In genomic region chrX:110001702-110002299, GRCh38 we compare ENCODE assay signal across 8 cellular contexts. TPM values are rescaled to one million over a fixed set of nuclear protein-coding genes. Genes with fewer than 3 reads are reported as not detected.
A peak's percentile ranks its signal among the peaks of the same experiment; 100 is the strongest.
DNase-seq lines count a peak whose midpoint lies in the region; ATAC-seq and TF ChIP-seq lines count a peak whose summit lies in the region.

No MANE protein-coding gene starts in this region.

- H3K27me3 ChIP-seq in left ventricle myocardium inferior (ENCODE audit: low read depth) = no peaks in the 10 kb centered on the region

- DNase-seq in left ventricle myocardium inferior = no peak
- no peak for DNase-seq in left ventricle myocardium superior
- peak; percentile 21 for DNase-seq in left kidney (ENCODE audit: low read depth, low spot score)
- DNase-seq in iPS-NIHi11 (ENCODE audit: low spot score) = no peak
- DNase-seq in mucosa of descending colon = no peak

- no peaks in the 10 kb centered on the region for H3K36me3 Mint-ChIP-seq in activated T-helper 17 cell treated with anti-CD3 and anti-CD28 coated beads, Interleukin-2, amount 50 U/mL, for 72 hours (ENCODE audit: low read depth)

- H3K4me3 ChIP-seq in left ventricle myocardium inferior (peak overlapping the region; percentile 74), urinary bladder (ENCODE audit: low read depth, low read length) (peak overlapping the region; percentile 72), mucosa of descending colon (no peak overlapping the region)

- peaks cover 10% of the 10 kb centered on the region for H3K4me1 Mint-ChIP-seq in activated T-helper 17 cell treated with anti-CD3 and anti-CD28 coated beads, Interleukin-2, amount 50 U/mL, for 72 hours

- H3K4me1 ChIP-seq in left ventricle myocardium inferior = peaks cover 34% of the 10 kb centered on the region
- no peaks in the 10 kb centered on the region for H3K4me1 ChIP-seq in urinary bladder (ENCODE audit: insufficient read depth)
- H3K4me1 ChIP-seq in mucosa of descending colon (ENCODE audit: low read depth) = no peaks in the 10 kb centered on the region

- intact Hi-C loops in left ventricle myocardium inferior (cut with micrococcal nuclease) (no loop called here), left ventricle myocardium superior (cut with micrococcal nuclease) (no loop called here), mucosa of descending colon (cut with DNase I, micrococcal nuclease) (no loop called here)

- H3K27ac ChIP-seq in left ventricle myocardium inferior (replicated peaks) = peak overlapping the region; percentile 94
- H3K27ac ChIP-seq in urinary bladder (ENCODE audit: low read depth) = no peak overlapping the region

- ATAC-seq in left ventricle myocardium superior (no peak), GM18517 (IDR thresholded peaks at IDR 0.05; ENCODE audit: unreplicated experiment) (no peak), mucosa of descending colon (no peak)
- no peak for ATAC-seq in activated T-helper 17 cell treated with anti-CD3 and anti-CD28 coated beads, Interleukin-2, amount 50 U/mL, for 72 hours (replicated peaks)

- H3K9me3 ChIP-seq in left ventricle myocardium inferior (replicated peaks) (no peaks in the 10 kb centered on the region), mucosa of descending colon (no peaks in the 10 kb centered on the region)

- WGBS in urinary bladder = 10% methylated on average over 13 of the region's 13 CpGs

- no peaks in the 10 kb centered on the region for H3K9me3 Mint-ChIP-seq in activated T-helper 17 cell treated with anti-CD3 and anti-CD28 coated beads, Interleukin-2, amount 50 U/mL, for 72 hours

- TF ChIP-seq CTCF in left ventricle myocardium inferior (IDR thresholded peaks at IDR 0.05; ENCODE audit: borderline replicate concordance) (no peak), mucosa of descending colon (IDR thresholded peaks at IDR 0.05) (no peak)

- H3K36me3 ChIP-seq in left ventricle myocardium inferior (no peaks in the 10 kb centered on the region), urinary bladder (ENCODE audit: insufficient read depth) (no peaks in the 10 kb centered on the region), mucosa of descending colon (ENCODE audit: low read depth) (no peaks in the 10 kb centered on the region)

- H3K27me3 Mint-ChIP-seq in activated T-helper 17 cell treated with anti-CD3 and anti-CD28 coated beads, Interleukin-2, amount 50 U/mL, for 72 hours = no peaks in the 10 kb centered on the region

- peak overlapping the region; percentile 91 for H3K4me3 Mint-ChIP-seq in activated T-helper 17 cell treated with anti-CD3 and anti-CD28 coated beads, Interleukin-2, amount 50 U/mL, for 72 hours

- peak overlapping the region; percentile 72 for H3K27ac Mint-ChIP-seq in activated T-helper 17 cell treated with anti-CD3 and anti-CD28 coated beads, Interleukin-2, amount 50 U/mL, for 72 hours

RNA-seq across cellular contexts. Expression of gene TMEM164, which starts 1.1 kb away (rescaled TPM):
- total RNA-seq in left ventricle myocardium inferior (48.3 TPM), left ventricle myocardium superior (60.4 TPM), urinary bladder (10.3 TPM), mucosa of descending colon (100 to 1,000 TPM in 1 of 3 donors, 10 to 100 TPM in 2; 58.6 to 103 (median 95.4) TPM)
- 10 to 100 TPM; 12.2 to 24.1 TPM for total RNA-seq in activated T-helper 17 cell treated with anti-CD3 and anti-CD28 coated beads, Interleukin-2, amount 50 U/mL, for 72 hours
- 12.4 TPM for polyA plus RNA-seq in urinary bladder
